In genomic region chr1:11805454-11806306, GRCh38 we compare ENCODE assay signal across 8 cellular contexts. TPM values are rescaled to one million over a fixed set of nuclear protein-coding genes. Genes with fewer than 3 reads are reported as not detected.
DNase-seq lines count a peak whose midpoint lies in the region; ATAC-seq and TF ChIP-seq lines count a peak whose summit lies in the region.

Gene CLCN6 (plus strand): TSS chr1:11806191. CDS start chr1:11806263, 72 bp downstream.
Gene MTHFR (minus strand): TSS chr1:11805964. CDS start chr1:11803116, 2,848 bp downstream.

- H3K27me3 ChIP-seq in BE2C: no peaks in the 10 kb centered on the region

- peak; percentile 78 for ATAC-seq in HG03460 (IDR thresholded peaks at IDR 0.05; ENCODE audit: unreplicated experiment)

- peak; percentile 97 for DNase-seq in BE2C
- peak; percentile 93 for DNase-seq in GM19240 (ENCODE audit: insufficient read length, low spot score)
- peak; percentile 93 to 98 for DNase-seq in NCI-H526 (lab: John Stamatoyannopoulos, UW)
- DNase-seq in activated CD4-positive, alpha-beta T cell treated with anti-CD3 and anti-CD28 coated beads for 48 hours: peak; percentile 99
- peak; percentile 100 for DNase-seq in coronary artery (ENCODE audit: low spot score)
- peak; percentile 100 for DNase-seq in left kidney (ENCODE audit: low read depth, low spot score)
- DNase-seq in stimulated activated CD4-positive, alpha-beta T cell treated with anti-CD3 and anti-CD28 coated beads, Interleukin-2, amount 100 ng/mL, for 24 hours: peak; percentile 99

- H3K27ac ChIP-seq in coronary artery: peak within 1 kb of the TSS; percentile 98 to 99

- 0 out of 2 replicates have a peak, but pooled peaks cover 3% of the 10 kb centered on the region for H3K36me3 ChIP-seq in BE2C

- 0 out of 2 replicates have a peak, but pooled peaks cover 3% of the 10 kb centered on the region for H3K4me1 ChIP-seq in BE2C

- no peaks in the 10 kb centered on the region for H3K9me3 ChIP-seq in BE2C

- no peak for TF ChIP-seq CTCF in BE2C (IDR thresholded peaks at IDR 0.05; ENCODE audit: low read depth, low read length)
- TF ChIP-seq CTCF in coronary artery (IDR thresholded peaks at IDR 0.05): no peak

- peak within 1 kb of the TSS; percentile 75 for H3K4me3 ChIP-seq in BE2C (ENCODE audit: low read depth, low read length)
- peak within 1 kb of the TSS; percentile 96 for H3K4me3 ChIP-seq in coronary artery

RNA-seq across cellular contexts. Expression of gene CLCN6, which starts in this region (rescaled TPM):
- 10.9 TPM for polyA plus RNA-seq in BE2C (2012; ENCODE audit: insufficient read depth, insufficient read length, low read depth)

RNA-seq across cellular contexts. Expression of gene MTHFR, which starts in this region (rescaled TPM):
- polyA plus RNA-seq in BE2C (2012; ENCODE audit: insufficient read depth, insufficient read length, low read depth): 12.7 TPM

Comparison
In these comparisons a context has a peak if more than half of its experiments do, and no peak if none do; other contexts are left out.
1. Peak in every context shown above with its lines: DNase-seq, ATAC-seq, H3K4me3 ChIP-seq and H3K27ac ChIP-seq.